ENCODE assay signal across 10 cellular contexts in genomic region chr1:43199093-43199726, GRCh38. TPM values are rescaled to one million over a fixed set of nuclear protein-coding genes. Genes with fewer than 3 reads are reported as not detected.
A peak's percentile ranks its signal among the peaks of the same experiment; 100 is the strongest.
DNase-seq lines count a peak whose midpoint lies in the region; ATAC-seq and FAIRE-seq lines count a peak whose summit lies in the region.
"Had no signal": no experiment of that assay in that cellular context is flagged by ENCODE, and none has a peak within 500 bp of the region (broad histone marks: within the 10 kb centered on the region; RNA-seq: fewer than 3 reads in every experiment).

No MANE protein-coding gene starts in this region.

- intact Hi-C loops in Right ventricle myocardium inferior (cut with DNase I): no loop called here

- ATAC-seq in HG03354 (IDR thresholded peaks at IDR 0.05; ENCODE audit: poor library complexity, severe bottlenecking, unreplicated experiment) (peak; percentile 73), Right ventricle myocardium inferior (no peak)

- FAIRE-seq in GM19239 (lab: Jason Lieb, UNC): peak; percentile 76

- DNase-seq in DMS153 (lab: John Stamatoyannopoulos, UW) (peak; percentile 100), GM19239 (ENCODE audit: insufficient read length, low spot score) (peak; percentile 50), NCI-H69 (lab: John Stamatoyannopoulos, UW) (peak; percentile 92), SKM-1 (lab: John Stamatoyannopoulos, UW; ENCODE audit: unreplicated experiment) (no peak), Right ventricle myocardium inferior (ENCODE audit: missing footprints) (no peak)
- DNase-seq in stimulated activated naive CD4-positive, alpha-beta T cell (lab: John Stamatoyannopoulos, UW): no peak
- DNase-seq in stimulated activated CD4-positive, alpha-beta T cell treated with anti-CD3 and anti-CD28 coated beads, Interleukin-2, amount 100 ng/mL, for 24 hours: no peak
- DNase-seq: stimulated activated CD4-positive, alpha-beta T cell treated with anti-CD3 and anti-CD28 coated beads, Interleukin-4, amount 100 ng/mL, for 4 hours had no signal

RNA-seq across cellular contexts. Expression of gene CFAP57, which starts 27.1 kb away (rescaled TPM):
- not detected for total RNA-seq in Right ventricle myocardium inferior
- total RNA-seq: SK-MEL-5 had no signal

RNA-seq across cellular contexts. Expression of gene EBNA1BP2, which starts 27.1 kb away (rescaled TPM):
- 26.8 TPM for total RNA-seq in Right ventricle myocardium inferior

Comparison
In these comparisons a context has a peak if more than half of its experiments do, and no peak if none do; other contexts are left out.
1. DNase-seq: peak in DMS153 (single experiment), GM19239 (single experiment) and NCI-H69 (single experiment); none in stimulated activated naive CD4-positive, alpha-beta T cell (0 of 6), SKM-1 (single experiment), stimulated activated CD4-positive, alpha-beta T cell treated with anti-CD3 and anti-CD28 coated beads, Interleukin-2, amount 100 ng/mL, for 24 hours (0 of 2) and Right ventricle myocardium inferior (single experiment).